ENCODE assay signal across 8 cellular contexts in genomic region chr16:2008009-2008526, GRCh38. TPM values are rescaled to one million over a fixed set of nuclear protein-coding genes. Genes with fewer than 3 reads are reported as not detected.
DNase-seq lines count a peak whose midpoint lies in the region; ATAC-seq and TF ChIP-seq lines count a peak whose summit lies in the region.

No MANE protein-coding gene starts in this region.

- peaks cover 47% of the 10 kb centered on the region for H3K4me1 Mint-ChIP-seq in activated B cell treated with CpG ODN at 0.5 μM for 24 hours
- H3K4me1 Mint-ChIP-seq in stimulated activated memory B cell treated with anti-CD40 and anti-IgM and Interleukin-4, amounts not matched to agents 10 μg/mL and 1 μg/mL and 100 μg/mL, for 72 hours: peaks cover 60% of the 10 kb centered on the region

- H3K27ac ChIP-seq in ACC112 (ENCODE audit: low read depth, low read length): peak overlapping the region; percentile 70
- peak overlapping the region; percentile 91 for H3K27ac ChIP-seq in left ventricle myocardium inferior (replicated peaks)

- H3K9me3 ChIP-seq in left ventricle myocardium inferior (replicated peaks): no peaks in the 10 kb centered on the region

- CTCF ChIA-PET in activated B cell treated with CpG ODN at 0.5 μM for 24 hours (lab: Charles Lee): no interaction called here

- H3K4me1 ChIP-seq in ACC112 (ENCODE audit: control insufficient read depth, insufficient read depth, low read length, unreplicated experiment) (peaks cover 28% of the 10 kb centered on the region), left ventricle myocardium inferior (peaks cover 74% of the 10 kb centered on the region)

- peaks cover 72% of the 10 kb centered on the region for H3K79me2 ChIP-seq in ACC112 (ENCODE audit: control insufficient read depth, insufficient read depth, low read length, unreplicated experiment)

- peak overlapping the region; percentile 83 for H3K4me3 ChIP-seq in ACC112 (ENCODE audit: low read depth, low read length)
- H3K4me3 ChIP-seq in HFF-Myc (replicated peaks; ENCODE audit: low read depth, low read length): peak overlapping the region; percentile 69
- peak overlapping the region; percentile 93 for H3K4me3 ChIP-seq in left ventricle myocardium inferior

- no peaks in the 10 kb centered on the region for H3K36me3 ChIP-seq in ACC112 (ENCODE audit: insufficient read depth, low read length)
- H3K36me3 ChIP-seq in left ventricle myocardium inferior: peaks cover 4% of the 10 kb centered on the region

- H3K27me3 ChIP-seq in ACC112 (ENCODE audit: insufficient read depth, low read length): no peaks in the 10 kb centered on the region
- H3K27me3 ChIP-seq in left ventricle myocardium inferior (ENCODE audit: low read depth): no peaks in the 10 kb centered on the region

- ATAC-seq in activated B cell treated with CpG ODN at 0.5 μM for 24 hours (ENCODE audit: low read depth): no peak
- no peak for ATAC-seq in stimulated activated memory B cell treated with anti-CD40 and anti-IgM and Interleukin-4, amounts not matched to agents 10 μg/mL and 1 μg/mL and 100 μg/mL, for 72 hours
- no peak for ATAC-seq in HG03139 (IDR thresholded peaks at IDR 0.05; ENCODE audit: unreplicated experiment)
- no peak for ATAC-seq in GM21529 (IDR thresholded peaks at IDR 0.05; ENCODE audit: unreplicated experiment)
- no peak for ATAC-seq in GM21619 (IDR thresholded peaks at IDR 0.05; ENCODE audit: unreplicated experiment)

- H3K27me3 Mint-ChIP-seq in activated B cell treated with CpG ODN at 0.5 μM for 24 hours: no peaks in the 10 kb centered on the region
- H3K27me3 Mint-ChIP-seq in stimulated activated memory B cell treated with anti-CD40 and anti-IgM and Interleukin-4, amounts not matched to agents 10 μg/mL and 1 μg/mL and 100 μg/mL, for 72 hours: no peaks in the 10 kb centered on the region

- intact Hi-C loops in activated B cell treated with CpG ODN at 0.5 μM for 24 hours (cut with micrococcal nuclease): loop anchor here (2.0 to 5.0 kb wide), 4 partner anchors 15 to 674 kb away; partner anchors contain the start of genes KCTD5, MLST8 and RPS2
- intact Hi-C loops in left ventricle myocardium inferior (cut with micrococcal nuclease): no loop called here

- TF ChIP-seq CTCF in HFF-Myc (IDR thresholded peaks at IDR 0.05; ENCODE audit: low read depth, low read length, missing control alignments) (no peak), activated B cell treated with CpG ODN at 0.5 μM for 24 hours (IDR thresholded peaks at IDR 0.05) (no peak), left ventricle myocardium inferior (IDR thresholded peaks at IDR 0.05; ENCODE audit: borderline replicate concordance) (no peak)

- peak overlapping the region; percentile 81 for H3K27ac Mint-ChIP-seq in activated B cell treated with CpG ODN at 0.5 μM for 24 hours
- peak overlapping the region; percentile 61 for H3K27ac Mint-ChIP-seq in stimulated activated memory B cell treated with anti-CD40 and anti-IgM and Interleukin-4, amounts not matched to agents 10 μg/mL and 1 μg/mL and 100 μg/mL, for 72 hours

- no peak overlapping the region for H2AFZ ChIP-seq in ACC112 (ENCODE audit: low read length, unreplicated experiment)

- H3K36me3 Mint-ChIP-seq in activated B cell treated with CpG ODN at 0.5 μM for 24 hours (ENCODE audit: low read depth): peaks cover 14% of the 10 kb centered on the region
- peaks cover 35% of the 10 kb centered on the region for H3K36me3 Mint-ChIP-seq in stimulated activated memory B cell treated with anti-CD40 and anti-IgM and Interleukin-4, amounts not matched to agents 10 μg/mL and 1 μg/mL and 100 μg/mL, for 72 hours

- no peaks in the 10 kb centered on the region for H3K9me3 Mint-ChIP-seq in activated B cell treated with CpG ODN at 0.5 μM for 24 hours
- no peaks in the 10 kb centered on the region for H3K9me3 Mint-ChIP-seq in stimulated activated memory B cell treated with anti-CD40 and anti-IgM and Interleukin-4, amounts not matched to agents 10 μg/mL and 1 μg/mL and 100 μg/mL, for 72 hours

- DNase-seq in HFF-Myc (ENCODE audit: extremely low read depth, low read depth) (no peak), activated B cell treated with CpG ODN at 0.5 μM for 24 hours (no peak), left ventricle myocardium inferior (peak; percentile 19)

- POLR2A ChIA-PET in activated B cell treated with CpG ODN at 0.5 μM for 24 hours (lab: Charles Lee): interaction anchor here (0.6 to 3.5 kb wide), 6 partner anchors 16 to 495 kb away, joined by 3 to 22 read pairs (median 8); partner anchors contain the start of genes MSRB1, RPS2 and TRAF7

- peak overlapping the region; percentile 84 for H3K4me3 Mint-ChIP-seq in activated B cell treated with CpG ODN at 0.5 μM for 24 hours
- peak overlapping the region; percentile 83 for H3K4me3 Mint-ChIP-seq in stimulated activated memory B cell treated with anti-CD40 and anti-IgM and Interleukin-4, amounts not matched to agents 10 μg/mL and 1 μg/mL and 100 μg/mL, for 72 hours

RNA-seq across cellular contexts. Expression of gene ZNF598, which starts 1.6 kb away (rescaled TPM):
- total RNA-seq in activated B cell treated with CpG ODN at 0.5 μM for 24 hours (56.4 and 59.3 TPM in 2 replicates), left ventricle myocardium inferior (14.5 TPM)

RNA-seq across cellular contexts. Expression of gene NPW, which starts 11.5 kb away (rescaled TPM):
- 1.5 and 1.7 TPM in 2 replicates for total RNA-seq in activated B cell treated with CpG ODN at 0.5 μM for 24 hours
- not detected for total RNA-seq in left ventricle myocardium inferior

RNA-seq across cellular contexts. Expression of gene SYNGR3, which starts 18.3 kb away (rescaled TPM):
- 10.0 and 11.3 TPM in 2 replicates for total RNA-seq in activated B cell treated with CpG ODN at 0.5 μM for 24 hours
- 0.38 TPM for total RNA-seq in left ventricle myocardium inferior

RNA-seq across cellular contexts. Expression of gene NHERF2, which starts 18.6 kb away (rescaled TPM):
- total RNA-seq in activated B cell treated with CpG ODN at 0.5 μM for 24 hours (0.56 and 0.93 TPM in 2 replicates), left ventricle myocardium inferior (221 TPM)

RNA-seq across cellular contexts. Expression of gene GFER, which starts 24.1 kb away (rescaled TPM):
- 31.6 and 39.4 TPM in 2 replicates for total RNA-seq in activated B cell treated with CpG ODN at 0.5 μM for 24 hours
- 23.3 TPM for total RNA-seq in left ventricle myocardium inferior
